ENCODE assay signal across 20 cellular contexts in genomic region chr1:226700861-226701260, GRCh38. TPM values are rescaled to one million over a fixed set of nuclear protein-coding genes. Genes with fewer than 3 reads are reported as not detected.
DNase-seq lines count a peak whose midpoint lies in the region; ATAC-seq and TF ChIP-seq lines count a peak whose summit lies in the region.
"Had no signal": no experiment of that assay in that cellular context is flagged by ENCODE, and none has a peak within 500 bp of the region (broad histone marks: within the 10 kb centered on the region; RNA-seq: fewer than 3 reads in every experiment).

No MANE protein-coding gene starts in this region.

- H3K4me1 Mint-ChIP-seq in stimulated activated naive CD8-positive, alpha-beta T cell treated with anti-CD3 and anti-CD28 coated beads, Interleukin-15, Interleukin-2, amounts not matched to agents 100 ng/mL and 50 ng/mL, for 24 hours (ENCODE audit: low read depth) = peaks cover 94% of the 10 kb centered on the region
- peaks cover 88% of the 10 kb centered on the region for H3K4me1 Mint-ChIP-seq in activated naive CD8-positive, alpha-beta T cell treated with anti-CD3 and anti-CD28 coated beads for 36 hours
- H3K4me1 Mint-ChIP-seq in natural killer cell = peaks cover 65 to 73% of the 10 kb centered on the region in 2 donors

- no peaks in the 10 kb centered on the region for H3K27me3 ChIP-seq in thyroid gland
- H3K27me3 ChIP-seq: body of pancreas, stomach had no signal

- H3K4me3 ChIP-seq in thyroid gland (replicated peaks in 1 of 3) = no peak overlapping the region
- H3K4me3 ChIP-seq: body of pancreas, lung, skin epidermis, stomach had no signal

- H3K27ac ChIP-seq in thyroid gland = no peak overlapping the region
- H3K27ac ChIP-seq: body of pancreas had no signal

- H3K9me3 Mint-ChIP-seq in stimulated activated naive CD8-positive, alpha-beta T cell treated with anti-CD3 and anti-CD28 coated beads, Interleukin-15, Interleukin-2, amounts not matched to agents 100 ng/mL and 50 ng/mL, for 24 hours = no peaks in the 10 kb centered on the region
- no peaks in the 10 kb centered on the region for H3K9me3 Mint-ChIP-seq in activated naive CD8-positive, alpha-beta T cell treated with anti-CD3 and anti-CD28 coated beads for 36 hours
- H3K9me3 Mint-ChIP-seq in natural killer cell = no peaks in the 10 kb centered on the region

- no peak overlapping the region for H3K4me3 Mint-ChIP-seq in stimulated activated naive CD8-positive, alpha-beta T cell treated with anti-CD3 and anti-CD28 coated beads, Interleukin-15, Interleukin-2, amounts not matched to agents 100 ng/mL and 50 ng/mL, for 24 hours
- H3K4me3 Mint-ChIP-seq in activated naive CD8-positive, alpha-beta T cell treated with anti-CD3 and anti-CD28 coated beads for 36 hours = no peak overlapping the region
- peak overlapping the region; percentile 13 for H3K4me3 Mint-ChIP-seq in natural killer cell

- H3K36me3 ChIP-seq in thyroid gland = no peaks in the 10 kb centered on the region
- H3K36me3 ChIP-seq: stomach had no signal

- no peak for TF ChIP-seq POLR2A in thyroid gland (IDR thresholded peaks at IDR 0.05)

- no peaks in the 10 kb centered on the region for H3K9me3 ChIP-seq in thyroid gland
- H3K9me3 ChIP-seq: body of pancreas, stomach had no signal

- H3K36me3 Mint-ChIP-seq in stimulated activated naive CD8-positive, alpha-beta T cell treated with anti-CD3 and anti-CD28 coated beads, Interleukin-15, Interleukin-2, amounts not matched to agents 100 ng/mL and 50 ng/mL, for 24 hours (ENCODE audit: low read depth) = peaks cover 33% of the 10 kb centered on the region
- H3K36me3 Mint-ChIP-seq in activated naive CD8-positive, alpha-beta T cell treated with anti-CD3 and anti-CD28 coated beads for 36 hours = peaks cover 45% of the 10 kb centered on the region
- no peaks in the 10 kb centered on the region for H3K36me3 Mint-ChIP-seq in natural killer cell
- H3K36me3 Mint-ChIP-seq: WTC11 had no signal

- intact Hi-C loops in natural killer cell (cut with micrococcal nuclease) = no loop called here
- intact Hi-C loops in thyroid gland (cut with DNase I) = no loop called here

- peaks cover 7 to 10% of the 10 kb centered on the region in 2 donors for H3K4me1 ChIP-seq in thyroid gland

- H3K27me3 Mint-ChIP-seq in stimulated activated naive CD8-positive, alpha-beta T cell treated with anti-CD3 and anti-CD28 coated beads, Interleukin-15, Interleukin-2, amounts not matched to agents 100 ng/mL and 50 ng/mL, for 24 hours = no peaks in the 10 kb centered on the region
- H3K27me3 Mint-ChIP-seq in activated naive CD8-positive, alpha-beta T cell treated with anti-CD3 and anti-CD28 coated beads for 36 hours = no peaks in the 10 kb centered on the region
- H3K27me3 Mint-ChIP-seq in natural killer cell (ENCODE audit: low read depth in 2 of 2) = no peaks in the 10 kb centered on the region

- ATAC-seq in stimulated activated naive CD8-positive, alpha-beta T cell treated with anti-CD3 and anti-CD28 coated beads, Interleukin-15, Interleukin-2, amounts not matched to agents 100 U/mL and 50 U/mL, for 24 hours = no peak
- ATAC-seq in natural killer cell (no peak), HG03045 (IDR thresholded peaks at IDR 0.05; ENCODE audit: unreplicated experiment) (no peak)
- ATAC-seq: body of pancreas, HCT116 had no signal

- peak overlapping the region; percentile 77 for H3K27ac Mint-ChIP-seq in stimulated activated naive CD8-positive, alpha-beta T cell treated with anti-CD3 and anti-CD28 coated beads, Interleukin-15, Interleukin-2, amounts not matched to agents 100 ng/mL and 50 ng/mL, for 24 hours
- H3K27ac Mint-ChIP-seq in activated naive CD8-positive, alpha-beta T cell treated with anti-CD3 and anti-CD28 coated beads for 36 hours = peak overlapping the region; percentile 73
- peak overlapping the region; percentile 95 to 99 for H3K27ac Mint-ChIP-seq in natural killer cell

- no peak for DNase-seq in stimulated activated naive CD8-positive, alpha-beta T cell treated with anti-CD3 and anti-CD28 coated beads, Interleukin-15, Interleukin-2, amounts not matched to agents 100 U/mL and 50 U/mL, for 24 hours
- no peak for DNase-seq in activated naive CD8-positive, alpha-beta T cell treated with anti-CD3 and anti-CD28 coated beads for 36 hours
- DNase-seq in natural killer cell = no peak
- no peak for DNase-seq in thyroid gland
- no peak for DNase-seq in HT-29 (ENCODE audit: low spot score)
- no peak for DNase-seq in NCI-H1694 (lab: John Stamatoyannopoulos, UW)
- DNase-seq: activated T-cell treated with anti-CD3 and anti-CD28 coated beads for 4 hours; body of pancreas; DMS153; effector CD8-positive, alpha-beta T cell; NCI-H1930; NCI-H526; occipital lobe; stomach had no signal

- WGBS in thyroid gland, 2 donors = 94 to 95% methylated on average over 5 of the region's 5 CpGs

- TF ChIP-seq CTCF in natural killer cell (IDR thresholded peaks at IDR 0.05) (no peak), thyroid gland (IDR thresholded peaks at IDR 0.05) (no peak)

RNA-seq across cellular contexts. Expression of gene ITPKB, which starts 38.2 kb away (rescaled TPM):
- 10 to 100 TPM; 30.7 to 30.8 TPM for total RNA-seq in activated naive CD8-positive, alpha-beta T cell treated with anti-CD3 and anti-CD28 coated beads for 36 hours
- total RNA-seq in natural killer cell (100 to 1,000 TPM in 1 of 3 donors, 10 to 100 TPM in 2; 92.2 to 133 (median 99.0) TPM), thyroid gland (10 to 100 TPM; 19.1 to 24.0 (median 22.2) TPM)
- total RNA-seq in HT-29 (2014; rRNA removed; shearing (Covaris generic)) = 2.9 and 3.7 TPM in 2 replicates
